ENCODE assay signal across 8 cellular contexts in the genomic region with DNA sequence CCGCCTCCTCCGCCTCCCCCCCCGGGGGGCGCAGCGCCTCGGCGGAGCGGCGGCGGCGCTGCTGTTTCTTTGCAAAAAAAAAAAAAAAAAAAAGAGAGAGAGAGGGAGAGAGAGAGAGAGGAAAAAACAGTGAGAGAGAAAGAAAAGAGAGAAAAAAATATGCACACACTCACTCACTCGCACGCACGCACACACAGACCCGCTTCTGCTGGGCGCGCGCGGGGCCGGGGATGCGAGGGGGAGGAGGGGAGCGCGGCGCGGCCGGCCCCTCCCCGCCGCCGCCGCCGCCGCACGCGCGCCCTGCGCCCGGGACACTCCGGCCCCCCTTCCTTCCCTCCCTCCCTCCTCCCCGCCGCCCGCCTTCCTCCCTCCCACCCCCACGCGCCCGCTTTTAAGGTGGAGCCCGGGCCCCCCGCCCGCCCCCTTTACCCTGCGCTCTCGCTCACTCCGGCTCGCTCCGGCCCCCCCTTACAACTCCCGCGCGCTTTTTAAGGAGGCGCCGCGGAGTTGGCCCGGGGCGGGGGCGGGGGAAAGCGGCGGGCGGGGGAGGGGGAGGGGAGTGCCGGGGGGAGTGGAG. TPM values are rescaled to one million over a fixed set of nuclear protein-coding genes. Genes with fewer than 3 reads are reported as not detected.
DNase-seq lines count a peak whose midpoint lies in the region; ATAC-seq and TF ChIP-seq lines count a peak whose summit lies in the region.

Gene SAMD1 (minus strand): TSS at position 243 of the 577 bp plus-strand sequence.

- H3K27me3 ChIP-seq in neuronal stem cell (ENCODE audit: control insufficient read depth in 3 of 3, insufficient read depth in 3 of 3, low read depth in 1 of 3, low read length in 3 of 3) (peaks cover 0 to 4% (median 0%) of the 10 kb centered on the region in 3 experiments), stomach (no peaks in the 10 kb centered on the region)

- H2BK120ac ChIP-seq in neuronal stem cell (ENCODE audit: low read depth, low read length) = no peak within 1 kb of the TSS

- H3K4me3 ChIP-seq in Jurkat, Clone E6-1 (ENCODE audit: low read length) = peak within 1 kb of the TSS; percentile 77
- H3K4me3 ChIP-seq in neuronal stem cell (ENCODE audit: low read length in 2 of 2) = peak within 1 kb of the TSS; percentile 86 to 98
- peak within 1 kb of the TSS; percentile 75 to 93 (median 82) for H3K4me3 ChIP-seq in stomach

- peaks cover 4% of the 10 kb centered on the region for H3K79me1 ChIP-seq in neuronal stem cell (ENCODE audit: low read depth, low read length)

- H3K9me3 ChIP-seq in neuronal stem cell (replicated peaks in 1 of 2; ENCODE audit: control insufficient read depth in 2 of 2, insufficient read depth in 1 of 2, low read depth in 1 of 2, low read length in 2 of 2) = peaks cover 11% of the 10 kb centered on the region in 2 donors
- H3K9me3 ChIP-seq in stomach = peaks cover 0 to 10% (median 9%) of the 10 kb centered on the region in 4 donors

- no CpG with 5 or more reads among the region's 65 CpGs for WGBS in neuronal stem cell (ENCODE audit: extremely low coverage in 2 of 2, insufficient read length in 2 of 2, insufficient replicate concordance in 1 of 2), 2 donors
- WGBS in stomach, 5 donors = 0 to 2% (median 1%) methylated on average over 4 to 44 of the region's 65 CpGs

- peak; percentile 20 for ATAC-seq in GM21526 (IDR thresholded peaks at IDR 0.05; ENCODE audit: low FRiP score, unreplicated experiment)

- H3K9ac ChIP-seq in neuronal stem cell (ENCODE audit: low read depth, low read length, poor library complexity) = peak within 1 kb of the TSS; percentile 96

- no peak for TF ChIP-seq CTCF in stomach (IDR thresholded peaks at IDR 0.05)

- no peak for TF ChIP-seq POLR2A in stomach (IDR thresholded peaks at IDR 0.05)

- CTCF ChIA-PET in activated naive CD4-positive, alpha-beta T cell treated with anti-CD3 and anti-CD28 coated beads for 36 hours (lab: Charles Lee) = interaction anchor here (0.6 to 1.0 kb wide), 2 partner anchors 46 to 256 kb away, joined by 3 to 4 read pairs; partner anchors contain the start of gene ASF1B

- no peak within 1 kb of the TSS for H4K91ac ChIP-seq in neuronal stem cell (ENCODE audit: low read depth, low read length, poor library complexity)

- H3K36me3 ChIP-seq in neuronal stem cell (replicated peaks in 1 of 2; ENCODE audit: control insufficient read depth in 2 of 2, insufficient read depth in 2 of 2, low read length in 2 of 2) = peaks cover 14 to 37% of the 10 kb centered on the region in 2 donors
- peaks cover 9 to 25% (median 16%) of the 10 kb centered on the region in 4 donors for H3K36me3 ChIP-seq in stomach

- H3K4me1 ChIP-seq in neuronal stem cell (ENCODE audit: control insufficient read depth in 2 of 2, insufficient read depth in 1 of 2, low read depth in 1 of 2, low read length in 2 of 2) (peaks cover 3 to 4% of the 10 kb centered on the region in 2 donors), stomach (peaks cover 12 to 27% (median 24%) of the 10 kb centered on the region in 4 donors)

- H3K4me3 Mint-ChIP-seq in activated naive CD4-positive, alpha-beta T cell treated with anti-CD3 and anti-CD28 coated beads for 36 hours = peak within 1 kb of the TSS; percentile 96

- peak within 1 kb of the TSS; percentile 66 for H2BK5ac ChIP-seq in neuronal stem cell (ENCODE audit: low read length)

- H3K14ac ChIP-seq in neuronal stem cell (ENCODE audit: low read length) = peak within 1 kb of the TSS; percentile 64

- H2AK5ac ChIP-seq in neuronal stem cell (ENCODE audit: low read depth, low read length) = peak within 1 kb of the TSS; percentile 96

- peak within 1 kb of the TSS; percentile 96 for H3K18ac ChIP-seq in neuronal stem cell (ENCODE audit: low read length)

- H3K27me3 Mint-ChIP-seq in activated naive CD4-positive, alpha-beta T cell treated with anti-CD3 and anti-CD28 coated beads for 36 hours (ENCODE audit: low read depth) = no peaks in the 10 kb centered on the region

- H3K4me2 ChIP-seq in neuronal stem cell (ENCODE audit: insufficient read depth, low read length, poor library complexity, severe bottlenecking) = peak within 1 kb of the TSS; percentile 83

- peaks cover 15% of the 10 kb centered on the region for H3K9me3 Mint-ChIP-seq in activated naive CD4-positive, alpha-beta T cell treated with anti-CD3 and anti-CD28 coated beads for 36 hours

- H3K4me1 Mint-ChIP-seq in activated naive CD4-positive, alpha-beta T cell treated with anti-CD3 and anti-CD28 coated beads for 36 hours (ENCODE audit: low read depth) = peaks cover 24% of the 10 kb centered on the region

- H2AFZ ChIP-seq in neuronal stem cell (ENCODE audit: low read length) = peak within 1 kb of the TSS; percentile 96

- peak within 1 kb of the TSS; percentile 43 for H4K8ac ChIP-seq in neuronal stem cell (ENCODE audit: low read depth, low read length)

- peak within 1 kb of the TSS; percentile 84 for H2BK12ac ChIP-seq in neuronal stem cell (ENCODE audit: low read length)

- H3K27ac ChIP-seq in neuronal stem cell (replicated peaks; ENCODE audit: low read length) (peak within 1 kb of the TSS; percentile 82), stomach (peak within 1 kb of the TSS; percentile 87 to 98 (median 95))

- peak within 1 kb of the TSS; percentile 97 for H3K27ac Mint-ChIP-seq in activated naive CD4-positive, alpha-beta T cell treated with anti-CD3 and anti-CD28 coated beads for 36 hours

- H3K23ac ChIP-seq in neuronal stem cell (ENCODE audit: low read depth, low read length, poor library complexity) = peak within 1 kb of the TSS; percentile 75

- peak; percentile 87 for DNase-seq in COLO668 (lab: John Stamatoyannopoulos, UW; ENCODE audit: unreplicated experiment)
- peak; percentile 86 for DNase-seq in Jurkat, Clone E6-1 (ENCODE audit: low read depth, low spot score)
- DNase-seq in SK-MEL-5 (ENCODE audit: low read depth, low spot score) = peak; percentile 72
- DNase-seq in activated naive CD4-positive, alpha-beta T cell treated with anti-CD3 and anti-CD28 coated beads for 36 hours = peak; percentile 84
- DNase-seq in germinal center (ENCODE audit: low spot score) = peak; percentile 88
- DNase-seq in neuronal stem cell (ENCODE audit: low spot score) = peak; percentile 54
- DNase-seq in stomach = peak; percentile 93

- intact Hi-C loops in activated naive CD4-positive, alpha-beta T cell treated with anti-CD3 and anti-CD28 coated beads for 36 hours (cut with micrococcal nuclease) = loop anchor here (1.0 kb wide), 4 partner anchors 9 to 46 kb away; partner anchors contain the start of genes ASF1B and PRKACA
- intact Hi-C loops in stomach (cut with DNase I; ENCODE audit: low total_unique reads) = no loop called here

- in situ Hi-C loops in SK-MEL-5 (cut with HindIII; ENCODE audit: low pct_unique_long_range_greater_than_20kb, low sequenced_read_pairs) = no loop called here

- H2BK15ac ChIP-seq in neuronal stem cell (ENCODE audit: low read length) = peak within 1 kb of the TSS; percentile 97

- no peak for TF ChIP-seq EP300 in stomach (IDR thresholded peaks at IDR 0.05)

- H3K4ac ChIP-seq in neuronal stem cell (ENCODE audit: low read length) = peak within 1 kb of the TSS; percentile 76

- H3K36me3 Mint-ChIP-seq in activated naive CD4-positive, alpha-beta T cell treated with anti-CD3 and anti-CD28 coated beads for 36 hours (ENCODE audit: low read depth) = peaks cover 18% of the 10 kb centered on the region

RNA-seq across cellular contexts. Expression of gene SAMD1, which starts in this region (rescaled TPM):
- polyA plus RNA-seq in Jurkat, Clone E6-1 (2012; ENCODE audit: insufficient read depth, insufficient read length) = 84.3 TPM
- total RNA-seq in SK-MEL-5 (2014; rRNA removed; shearing (Covaris generic)) = 17.2 and 25.9 TPM in 2 replicates
- polyA plus RNA-seq in SK-MEL-5 (2015; cell fraction: cytosol; rRNA removed) = 36.2 and 38.0 TPM in 2 replicates
- 7.6 and 25.9 TPM in 2 replicates for polyA plus RNA-seq in SK-MEL-5 (2015; cell fraction: nucleus; rRNA removed)
- total RNA-seq in activated naive CD4-positive, alpha-beta T cell treated with anti-CD3 and anti-CD28 coated beads for 36 hours = 10 to 100 TPM; 50.9 to 53.0 TPM
- 57.9 TPM for polyA plus RNA-seq in neuronal stem cell (2013, experiment 1 of 2)
- polyA plus RNA-seq in neuronal stem cell (2013, experiment 2 of 2) = 59.2 TPM
- 100 to 1,000 TPM in 1 of 5 donors, 10 to 100 TPM in 3, 1 to 10 TPM in 1; 4.8 to 228 (median 24.6) TPM for total RNA-seq in stomach
- 10 to 100 TPM; 16.3 to 29.1 (median 22.4) TPM for polyA plus RNA-seq in stomach

Comparison
In these comparisons a context has a peak if more than half of its experiments do, and no peak if none do; other contexts are left out.
1. Peak in every context shown above with its lines: DNase-seq, ATAC-seq, H3K4me3 ChIP-seq and H3K27ac ChIP-seq.